ENCODE assay signal across 25 cellular contexts in the genomic region with DNA sequence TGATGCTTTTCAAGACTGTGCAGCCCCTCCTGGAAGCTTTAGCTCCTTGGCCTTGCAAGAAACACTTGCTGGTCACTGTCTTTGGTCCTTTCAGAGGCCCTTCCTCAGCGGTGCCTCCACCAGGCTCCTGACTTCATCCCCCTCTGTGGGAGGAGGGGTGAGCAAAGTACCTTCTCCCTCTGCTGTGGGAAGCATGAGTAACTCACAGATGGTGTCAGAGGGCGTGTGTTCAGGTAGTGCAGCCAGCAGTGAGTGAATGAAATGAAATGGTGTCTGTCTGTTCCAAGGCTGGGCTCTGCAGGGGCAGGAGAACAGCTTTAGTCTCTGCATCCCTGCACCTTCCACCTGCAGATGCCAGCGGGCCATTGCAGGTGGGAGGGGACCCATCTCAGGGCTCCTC.
A peak's percentile ranks its signal among the peaks of the same experiment; 100 is the strongest.
DNase-seq lines count a peak whose midpoint lies in the region; ATAC-seq, FAIRE-seq and TF ChIP-seq lines count a peak whose summit lies in the region.
"Had no signal": no experiment of that assay in that cellular context is flagged by ENCODE, and none has a peak within 500 bp of the region (broad histone marks: within the 10 kb centered on the region; RNA-seq: fewer than 3 reads in every experiment).

No MANE protein-coding gene starts in this region.

- TF ChIP-seq CTCF in PC-3 (conservative IDR thresholded peaks at IDR 0.05; ENCODE audit: low read depth, low read length): no peak
- no peak for TF ChIP-seq CTCF in epithelial cell of esophagus (IDR thresholded peaks at IDR 0.05; ENCODE audit: insufficient read depth, low read depth, low read length, missing control alignments)
- TF ChIP-seq CTCF in colonic mucosa (IDR thresholded peaks at IDR 0.05): no peak

- CTCF ChIA-PET in PC-3 (lab: Charles Lee): no interaction called here

- FAIRE-seq in urothelium cell line (lab: Jason Lieb, UNC): no peak

- no peak overlapping the region for H3K27ac ChIP-seq in PC-3 (ENCODE audit: low read length)
- H3K27ac ChIP-seq in colonic mucosa: no peak overlapping the region
- H3K27ac ChIP-seq: KMS-11, PC-9, SJCRH30 had no signal

- H3K27me3 ChIP-seq in PC-3 (ENCODE audit: low read length) (no peaks in the 10 kb centered on the region), colonic mucosa (no peaks in the 10 kb centered on the region)
- H3K27me3 ChIP-seq: SJCRH30 had no signal

- intact Hi-C loops in PC-3 (cut with micrococcal nuclease): no loop called here
- intact Hi-C loops in colonic mucosa (cut with DNase I): no loop called here

- no TSS peak for BruUV-seq in PC-3 (replicated peaks; lab: Mats Ljungman, UMichigan)

- H3K4me3 ChIP-seq in PC-3 (ENCODE audit: low read length) (no peak overlapping the region), epithelial cell of esophagus (ENCODE audit: low read length) (no peak overlapping the region), colonic mucosa (no peak overlapping the region)
- H3K4me3 ChIP-seq: GM23338, PC-9, SJCRH30 had no signal

- H3F3A ChIP-seq in PC-3 (ENCODE audit: low read length, unreplicated experiment): no peaks in the 10 kb centered on the region

- H4K20me1 ChIP-seq in PC-3 (ENCODE audit: low read length): no peaks in the 10 kb centered on the region

- in situ Hi-C loops in G401 (cut with HindIII; ENCODE audit: low sequenced_read_pairs): no loop called here

- H3K36me3 ChIP-seq in PC-3 (ENCODE audit: low read depth, low read length): no peaks in the 10 kb centered on the region
- no peaks in the 10 kb centered on the region for H3K36me3 ChIP-seq in colonic mucosa
- H3K36me3 ChIP-seq: SJCRH30 had no signal

- H2AFZ ChIP-seq in PC-3 (ENCODE audit: low read length): no peak overlapping the region
- H2AFZ ChIP-seq: GM23338, PC-9 had no signal

- peak; percentile 73 for ATAC-seq in PC-3
- ATAC-seq: GM23338, Right ventricle myocardium inferior, SK-N-SH treated with all-trans-retinoic acid at 6 μM for 48 hours had no signal

- DNase-seq in G401 (ENCODE audit: low spot score) (peak; percentile 49), PC-3 (peak; percentile 46), epithelial cell of esophagus (ENCODE audit: low read depth) (peak; percentile 44), urothelium cell line (ENCODE audit: low spot score) (peak; percentile 20), NCI-H345 treated with DMSO at 0.1 percent for 48 hours (lab: John Stamatoyannopoulos, UW; ENCODE audit: unreplicated experiment) (no peak), colonic mucosa (no peak)
- no peak for DNase-seq in stimulated activated CD4-positive, alpha-beta T cell treated with anti-CD3 and anti-CD28 coated beads, Interleukin-2, amount 100 ng/mL, for 24 hours
- DNase-seq: Calu3; DMS79 treated with DMSO at 0.1 percent for 48 hours; H9; HFFc6; NCI-H1092; NCI-H1417 treated with DMSO at 0.1 percent for 48 hours; NCI-H187 treated with DMSO at 0.1 percent for 48 hours; NCI-H2171 treated with DMSO at 0.1 percent for 48 hours; NCI-H345; NCI-H524 treated with DMSO at 0.1 percent for 48 hours; NCI-H82; NK-92 treated with Interleukin-12 subunit alpha and Interleukin-12 subunit beta, amount 100 ng/mL, for 24 hours; PC-9; SJCRH30 had no signal

- H3K9me2 ChIP-seq in PC-3 (replicated peaks; ENCODE audit: low read length): no peaks in the 10 kb centered on the region

- peaks cover 27% of the 10 kb centered on the region for H3K4me1 ChIP-seq in PC-3 (ENCODE audit: insufficient read depth, low read length)
- no peaks in the 10 kb centered on the region for H3K4me1 ChIP-seq in colonic mucosa

- H3K9me3 ChIP-seq in PC-3 (ENCODE audit: low read length): no peaks in the 10 kb centered on the region
- no peaks in the 10 kb centered on the region for H3K9me3 ChIP-seq in colonic mucosa

- H3K4me2 ChIP-seq in PC-3 (ENCODE audit: low read length): peak overlapping the region; percentile 31; the same call in 1 of the 2 replicates
- H3K4me2 ChIP-seq: GM23338, KMS-11, PC-9 had no signal

- H3K9ac ChIP-seq in PC-3 (ENCODE audit: low read length) (no peak overlapping the region), colonic mucosa (ENCODE audit: low read depth in 2 of 2, low read length in 2 of 2) (no peak overlapping the region)
- H3K9ac ChIP-seq: KMS-11 had no signal

- no peaks in the 10 kb centered on the region for H3K79me2 ChIP-seq in PC-3 (ENCODE audit: low read length)

- POLR2A ChIA-PET in PC-3 (lab: Charles Lee; ENCODE audit: unreplicated experiment): no interaction called here

Comparison
In these comparisons a context has a peak if more than half of its experiments do, and no peak if none do; other contexts are left out.
1. DNase-seq: peak in G401 (single experiment), PC-3 (single experiment), epithelial cell of esophagus (single experiment) and urothelium cell line (single experiment); none in stimulated activated CD4-positive, alpha-beta T cell treated with anti-CD3 and anti-CD28 coated beads, Interleukin-2, amount 100 ng/mL, for 24 hours (0 of 2), NCI-H345 treated with DMSO at 0.1 percent for 48 hours (single experiment) and colonic mucosa (single experiment).